In genomic region chr17:7011415-7011814, GRCh38 we compare ENCODE assay signal across 8 cellular contexts. TPM values are rescaled to one million over a fixed set of nuclear protein-coding genes. Genes with fewer than 3 reads are reported as not detected.
DNase-seq lines count a peak whose midpoint lies in the region; ATAC-seq, FAIRE-seq and TF ChIP-seq lines count a peak whose summit lies in the region.

No MANE protein-coding gene starts in this region.

- H3K27ac Mint-ChIP-seq in activated naive CD4-positive, alpha-beta T cell treated with anti-CD3 and anti-CD28 coated beads for 36 hours = peak overlapping the region; percentile 100

- in situ Hi-C loops in GM12878 (cut with MboI) (loop anchor here (5.0 kb wide), 1 partner anchor 359 kb away; the partner anchor contains the start of genes C17orf100 and MED31), GM13977 (cut with MboI; ENCODE audit: low pct_unique_long_range_greater_than_20kb, low sequenced_read_pairs, unreplicated experiment) (no loop called here)

- H3K9ac ChIP-seq in GM12878 (ENCODE audit: control insufficient read depth, insufficient read depth, low read length) = peak overlapping the region; percentile 96

- intact Hi-C loops in activated naive CD4-positive, alpha-beta T cell treated with anti-CD3 and anti-CD28 coated beads for 36 hours (cut with micrococcal nuclease) = loop anchor here (5.0 kb wide), 2 partner anchors 569 to 1371 kb away; partner anchors contain the start of genes PIMREG and RPL26
- intact Hi-C loops in GM12878 (cut with micrococcal nuclease; ENCODE audit: unreplicated experiment) = loop anchor here (10.0 kb wide), 1 partner anchor 257 kb away; the partner anchor contains the start of gene XAF1
- intact Hi-C loops in lower lobe of right lung (cut with DNase I) = no loop called here

- RAD21 ChIA-PET in GM12878 (lab: Charles Lee; ENCODE audit: unreplicated experiment) = interaction anchor here (2.2 kb wide), 1 partner anchor 10 kb away, joined by 10 read pairs; no protein-coding TSS in a partner anchor

- no peaks in the 10 kb centered on the region; a peak in 1 of 4 replicates for H3K36me3 ChIP-seq in GM12878 (ENCODE audit: control insufficient read depth in 2 of 2, insufficient read depth in 2 of 2, low read length in 1 of 2)
- H3K36me3 ChIP-seq in lower lobe of right lung = peaks cover 17% of the 10 kb centered on the region
- H3K36me3 ChIP-seq in tibial nerve = peaks cover 0 to 32% (median 0%) of the 10 kb centered on the region in 3 donors

- H4K20me1 ChIP-seq in GM12878 (ENCODE audit: control insufficient read depth, insufficient read depth) = no peaks in the 10 kb centered on the region

- SMC1A ChIA-PET in GM12878 (lab: Charles Lee; ENCODE audit: uncharacterized antibody, unreplicated experiment) = interaction anchor here (4.0 kb wide), 1 partner anchor 10 kb away, joined by 15 read pairs; no protein-coding TSS in a partner anchor

- FAIRE-seq in GM12878 (lab: Jason Lieb, UNC) = no peak

- H3K4me1 ChIP-seq in GM12878 (ENCODE audit: control insufficient read depth, insufficient read depth, low read length) = peaks cover 17% of the 10 kb centered on the region
- H3K4me1 ChIP-seq in lower lobe of right lung = peaks cover 42% of the 10 kb centered on the region
- H3K4me1 ChIP-seq in tibial nerve = peaks cover 0 to 56% (median 39%) of the 10 kb centered on the region in 4 donors

- H3K27me3 ChIP-seq in GM12878 (replicated peaks in 1 of 2; ENCODE audit: control insufficient read depth in 2 of 2, insufficient read depth in 2 of 2, low read length in 1 of 2) (no peaks in the 10 kb centered on the region), lower lobe of right lung (ENCODE audit: low read depth) (no peaks in the 10 kb centered on the region), tibial nerve (no peaks in the 10 kb centered on the region)

- no peak for TF ChIP-seq POLR2A in GM12878 (IDR thresholded peaks at IDR 0.05; ENCODE audit: low read depth, low read length)
- no peak for TF ChIP-seq POLR2A in tibial nerve (IDR thresholded peaks at IDR 0.05)

- H3K4me3 Mint-ChIP-seq in activated naive CD4-positive, alpha-beta T cell treated with anti-CD3 and anti-CD28 coated beads for 36 hours = peak overlapping the region; percentile 93

- no peak for DNase-seq in activated naive CD4-positive, alpha-beta T cell treated with anti-CD3 and anti-CD28 coated beads for 36 hours
- no peak for DNase-seq in activated naive CD4-positive, alpha-beta T cell (lab: John Stamatoyannopoulos, UW)
- DNase-seq in GM12878 (ENCODE audit: low read depth, low spot score) (no peak), lower lobe of right lung (no peak), tibial nerve (ENCODE audit: low spot score in 2 of 2) (no peak), GM13977 (ENCODE audit: low spot score) (no peak), medulla oblongata (ENCODE audit: extremely low spot score) (no peak)

- no peaks in the 10 kb centered on the region for H3K27me3 Mint-ChIP-seq in activated naive CD4-positive, alpha-beta T cell treated with anti-CD3 and anti-CD28 coated beads for 36 hours (ENCODE audit: low read depth)

- H3K4me2 ChIP-seq in GM12878 (ENCODE audit: control insufficient read depth, insufficient read depth) = peak overlapping the region; percentile 75

- whole genome bisulfite sequencing in GM12878 (ENCODE audit: insufficient coverage, insufficient replicate concordance, low lambda C conversion rate, missing lambda C conversion rate) = 36% methylated on average over 12 of the region's 14 CpGs
- WGBS in tibial nerve, 2 donors = 54 to 57% methylated on average over 14 of the region's 14 CpGs

- H3K9me3 Mint-ChIP-seq in activated naive CD4-positive, alpha-beta T cell treated with anti-CD3 and anti-CD28 coated beads for 36 hours = no peaks in the 10 kb centered on the region

- peak overlapping the region; percentile 100 for H3K4me3 ChIP-seq in GM12878
- H3K4me3 ChIP-seq in lower lobe of right lung = peak overlapping the region; percentile 72
- H3K4me3 ChIP-seq in tibial nerve = peak overlapping the region; percentile 71 to 98 (median 90)

- peaks cover 62% of the 10 kb centered on the region for H3K79me2 ChIP-seq in GM12878 (ENCODE audit: control insufficient read depth, insufficient read depth, low read length)

- CTCF ChIA-PET in activated naive CD4-positive, alpha-beta T cell treated with anti-CD3 and anti-CD28 coated beads for 36 hours (lab: Charles Lee) = interaction anchor here (1.3 kb wide), 1 partner anchor 16 kb away, joined by 3 read pairs; no protein-coding TSS in a partner anchor
- CTCF ChIA-PET in GM12878 (lab: Yijun Ruan, JAX) = interaction anchor here (1.6 to 15.9 kb wide), 4 partner anchors 7 to 168 kb away, joined by 4 to 237 read pairs (median 88); a partner anchor contains a TSS

- no peak overlapping the region for H2AFZ ChIP-seq in GM12878 (ENCODE audit: control insufficient read depth, low read depth, low read length)

- TF ChIP-seq EP300 in GM12878 (IDR thresholded peaks at IDR 0.05; ENCODE audit: borderline replicate concordance in 1 of 2, control insufficient read depth in 1 of 2, low read depth in 2 of 2, low read length in 2 of 2) (no peak), tibial nerve (IDR thresholded peaks at IDR 0.05) (no peak)

- H3K4me1 Mint-ChIP-seq in activated naive CD4-positive, alpha-beta T cell treated with anti-CD3 and anti-CD28 coated beads for 36 hours (ENCODE audit: low read depth) = peaks cover 43% of the 10 kb centered on the region

- POLR2A ChIA-PET in GM12878 (lab: Charles Lee) = interaction anchor here (2.4 kb wide), 1 partner anchor 24 kb away, joined by 16 read pairs; the partner anchor contains the start of gene SLC16A13

- no peak for ATAC-seq in GM12878
- no peak for ATAC-seq in lower lobe of right lung
- ATAC-seq in HG02571 (IDR thresholded peaks at IDR 0.05; ENCODE audit: unreplicated experiment) = no peak

- BruUV-seq in GM12878 (replicated peaks; lab: Mats Ljungman, UMichigan) = no TSS peak

- H3K27ac ChIP-seq in GM12878 (ENCODE audit: control insufficient read depth, insufficient read depth) = peak overlapping the region; percentile 100; the same call in 1 of the 2 replicates
- peak overlapping the region; percentile 97 for H3K27ac ChIP-seq in lower lobe of right lung
- H3K27ac ChIP-seq in tibial nerve = peak overlapping the region in 3 of 4 donors; percentile 95 to 98 (median 98)

- TF ChIP-seq RAD21 in GM12878 (IDR thresholded peaks at IDR 0.05; ENCODE audit: insufficient read depth, low read depth, low read length) = no peak

- peaks cover 32% of the 10 kb centered on the region for H3K36me3 Mint-ChIP-seq in activated naive CD4-positive, alpha-beta T cell treated with anti-CD3 and anti-CD28 coated beads for 36 hours (ENCODE audit: low read depth)

- TF ChIP-seq CTCF in GM12878 (IDR thresholded peaks at IDR 0.05 in 2 of 3, conservative IDR thresholded peaks at IDR 0.05 in 1 of 3; ENCODE audit: control insufficient read depth in 2 of 3, extremely low read depth in 1 of 3, insufficient read depth in 1 of 3, low read depth in 3 of 3, low read length in 3 of 3) (no peak), lower lobe of right lung (IDR thresholded peaks at IDR 0.05) (no peak), tibial nerve (IDR thresholded peaks at IDR 0.05) (no peak), GM13977 (IDR thresholded peaks at IDR 0.05; ENCODE audit: extremely low read depth, insufficient read depth, missing control alignments) (no peak)

- H3K9me3 ChIP-seq in GM12878 (replicated peaks; ENCODE audit: control insufficient read depth, insufficient read depth, low read length) (no peaks in the 10 kb centered on the region), lower lobe of right lung (no peaks in the 10 kb centered on the region), tibial nerve (no peaks in the 10 kb centered on the region)

RNA-seq across cellular contexts. Expression of gene RNASEK, which starts 1.0 kb away (rescaled TPM):
- 100 to 1,000 TPM; 120 to 130 TPM for total RNA-seq in activated naive CD4-positive, alpha-beta T cell treated with anti-CD3 and anti-CD28 coated beads for 36 hours
- total RNA-seq in GM12878 (2013; cell fraction: nucleolus; rRNA removed) = 33.2 and 42.6 TPM in 2 replicates
- total RNA-seq in GM12878 (2014; rRNA removed) (247 and 253 TPM in 2 replicates), GM12878 (2014; rRNA removed; fragmentation: Illumina TruSeq; extraction: Trizol) (96.6 and 106 TPM in 2 replicates), GM12878 (2021) (171 and 175 TPM in 2 replicates), lower lobe of right lung (300 TPM), tibial nerve (10 to 100 TPM; 17.8 to 83.4 (median 54.6) TPM)
- polyA plus RNA-seq in GM12878 (2011; ENCODE audit: low read depth) = 208 TPM
- polyA plus RNA-seq in GM12878 (2011; rRNA removed) (54.4 and 97.4 TPM in 2 replicates), GM12878 (2014; fragmentation: Illumina TruSeq; extraction: Trizol) (87.0 and 218 TPM in 2 replicates), GM12878 (2014; fragmentation: Nextera tagmentation; extraction: Ambion mirVana) (100 to 1,000 TPM; 108 to 150 TPM), GM12878 (2014; rRNA removed) (202 and 223 TPM in 2 replicates), GM12878 (2016; fragmentation: Nextera tagmentation; extraction: Ambion mirVana) (100 to 1,000 TPM; 342 to 345 TPM)
- 148 and 167 TPM in 2 replicates for polyA plus RNA-seq in GM12878 (2011; cell fraction: cytosol; rRNA removed)
- polyA plus RNA-seq in GM12878 (2011; cell fraction: nucleus; rRNA removed) = 104 and 128 TPM in 2 replicates
- polyA plus RNA-seq in GM12878 (2012) = 332 and 422 TPM in 2 replicates
- polyA minus RNA-seq in GM12878 (2011; rRNA and poly(A)+ RNA removed) = 43.1 and 73.6 TPM in 2 replicates
- 77.8 and 83.1 TPM in 2 replicates for polyA minus RNA-seq in GM12878 (2011; cell fraction: cytosol; rRNA and poly(A)+ RNA removed)
- 29.1 and 37.7 TPM in 2 replicates for polyA minus RNA-seq in GM12878 (2011; cell fraction: nucleus; rRNA and poly(A)+ RNA removed)

RNA-seq across cellular contexts. Expression of gene BCL6B, which starts 11.4 kb away (rescaled TPM):
- under 1 TPM; 0.62 to 0.74 TPM for total RNA-seq in activated naive CD4-positive, alpha-beta T cell treated with anti-CD3 and anti-CD28 coated beads for 36 hours
- total RNA-seq in GM12878 (2013; cell fraction: nucleolus; rRNA removed) = 1.1 and 2.2 TPM in 2 replicates
- total RNA-seq in GM12878 (2014; rRNA removed) (0.06 and 0.22 TPM in 2 replicates), GM12878 (2014; rRNA removed; fragmentation: Illumina TruSeq; extraction: Trizol) (0.09 and 0.18 TPM in 2 replicates), GM12878 (2021) (0.56 and 0.85 TPM in 2 replicates), lower lobe of right lung (13.4 TPM), tibial nerve (1 to 10 TPM; 1.9 to 8.1 (median 3.2) TPM)
- polyA plus RNA-seq in GM12878 (2011; ENCODE audit: low read depth) = 0.18 TPM
- polyA plus RNA-seq in GM12878 (2011; rRNA removed) (0.10 and 0.12 TPM in 2 replicates), GM12878 (2014; fragmentation: Illumina TruSeq; extraction: Trizol) (0.05 and 0.15 TPM in 2 replicates), GM12878 (2014; fragmentation: Nextera tagmentation; extraction: Ambion mirVana) (under 1 TPM; 0.09 to 0.11 TPM), GM12878 (2014; rRNA removed) (0.08 and 0.14 TPM in 2 replicates), GM12878 (2016; fragmentation: Nextera tagmentation; extraction: Ambion mirVana) (under 1 TPM in 1 of 2 experiments, not detected in 1; 0.32 TPM)
- polyA plus RNA-seq in GM12878 (2011; cell fraction: cytosol; rRNA removed) = 0.15 and 0.27 TPM in 2 replicates
- 0.66 and 0.73 TPM in 2 replicates for polyA plus RNA-seq in GM12878 (2011; cell fraction: nucleus; rRNA removed)
- polyA plus RNA-seq in GM12878 (2012) = 0.13 and 0.20 TPM in 2 replicates
- polyA minus RNA-seq in GM12878 (2011; rRNA and poly(A)+ RNA removed) = 0.26 and 0.29 TPM in 2 replicates
- 2.1 TPM in 1 of 2 replicates, not detected in the other for polyA minus RNA-seq in GM12878 (2011; cell fraction: cytosol; rRNA and poly(A)+ RNA removed)
- polyA minus RNA-seq in GM12878 (2011; cell fraction: nucleus; rRNA and poly(A)+ RNA removed) = 0.85 TPM in 1 of 2 replicates, not detected in the other

RNA-seq across cellular contexts. Expression of gene ALOX12, which starts 15.6 kb away (rescaled TPM):
- total RNA-seq in activated naive CD4-positive, alpha-beta T cell treated with anti-CD3 and anti-CD28 coated beads for 36 hours = not detected
- not detected in 2 replicates for total RNA-seq in GM12878 (2013; cell fraction: nucleolus; rRNA removed)
- not detected in 2 replicates for total RNA-seq in GM12878 (2014; rRNA removed)
- not detected in 2 replicates for total RNA-seq in GM12878 (2014; rRNA removed; fragmentation: Illumina TruSeq; extraction: Trizol)
- not detected in 2 replicates for total RNA-seq in GM12878 (2021)
- not detected for polyA plus RNA-seq in GM12878 (2011; ENCODE audit: low read depth)
- polyA plus RNA-seq in GM12878 (2011; rRNA removed) = not detected in 2 replicates
- not detected in 2 replicates for polyA plus RNA-seq in GM12878 (2011; cell fraction: cytosol; rRNA removed)
- polyA plus RNA-seq in GM12878 (2011; cell fraction: nucleus; rRNA removed) = 0.04 TPM in 1 of 2 replicates, not detected in the other
- polyA plus RNA-seq in GM12878 (2012) = 0.60 and 0.83 TPM in 2 replicates
- not detected in 2 replicates for polyA plus RNA-seq in GM12878 (2014; fragmentation: Illumina TruSeq; extraction: Trizol)
- polyA plus RNA-seq in GM12878 (2014; fragmentation: Nextera tagmentation; extraction: Ambion mirVana) = under 1 TPM; 0.23 to 0.51 TPM
- polyA plus RNA-seq in GM12878 (2014; rRNA removed) = not detected in 2 replicates
- polyA plus RNA-seq in GM12878 (2016; fragmentation: Nextera tagmentation; extraction: Ambion mirVana) = under 1 TPM; 0.64 to 0.82 TPM
- polyA minus RNA-seq in GM12878 (2011; rRNA and poly(A)+ RNA removed) = not detected in 2 replicates
- not detected in 2 replicates for polyA minus RNA-seq in GM12878 (2011; cell fraction: cytosol; rRNA and poly(A)+ RNA removed)
- not detected in 2 replicates for polyA minus RNA-seq in GM12878 (2011; cell fraction: nucleus; rRNA and poly(A)+ RNA removed)
- total RNA-seq in lower lobe of right lung = 0.86 TPM
- not detected for total RNA-seq in tibial nerve

RNA-seq across cellular contexts. Expression of gene SLC16A13, which starts 24.4 kb away (rescaled TPM):
- 1 to 10 TPM; 4.1 to 5.3 TPM for total RNA-seq in activated naive CD4-positive, alpha-beta T cell treated with anti-CD3 and anti-CD28 coated beads for 36 hours
- 3.6 and 4.1 TPM in 2 replicates for total RNA-seq in GM12878 (2013; cell fraction: nucleolus; rRNA removed)
- total RNA-seq in GM12878 (2014; rRNA removed) (2.6 and 2.7 TPM in 2 replicates), GM12878 (2014; rRNA removed; fragmentation: Illumina TruSeq; extraction: Trizol) (2.1 and 2.3 TPM in 2 replicates), GM12878 (2021) (11.9 and 12.1 TPM in 2 replicates), lower lobe of right lung (9.9 TPM), tibial nerve (1 to 10 TPM in 2 of 4 donors, under 1 TPM in 2; 0.22 to 1.8 (median 1.1) TPM)
- 2.4 TPM for polyA plus RNA-seq in GM12878 (2011; ENCODE audit: low read depth)
- polyA plus RNA-seq in GM12878 (2011; rRNA removed) (0.81 and 1.7 TPM in 2 replicates), GM12878 (2014; fragmentation: Illumina TruSeq; extraction: Trizol) (2.9 and 4.0 TPM in 2 replicates), GM12878 (2014; fragmentation: Nextera tagmentation; extraction: Ambion mirVana) (under 1 TPM; 0.34 to 0.46 TPM), GM12878 (2014; rRNA removed) (5.6 TPM in 2 replicates), GM12878 (2016; fragmentation: Nextera tagmentation; extraction: Ambion mirVana) (1 to 10 TPM; 5.9 to 6.8 TPM)
- 2.1 and 2.3 TPM in 2 replicates for polyA plus RNA-seq in GM12878 (2011; cell fraction: cytosol; rRNA removed)
- polyA plus RNA-seq in GM12878 (2011; cell fraction: nucleus; rRNA removed) = 5.8 and 6.6 TPM in 2 replicates
- polyA plus RNA-seq in GM12878 (2012) = 4.4 and 5.2 TPM in 2 replicates
- polyA minus RNA-seq in GM12878 (2011; rRNA and poly(A)+ RNA removed) = 3.7 and 5.4 TPM in 2 replicates
- polyA minus RNA-seq in GM12878 (2011; cell fraction: cytosol; rRNA and poly(A)+ RNA removed) = 0.83 and 3.5 TPM in 2 replicates
- 5.6 and 9.0 TPM in 2 replicates for polyA minus RNA-seq in GM12878 (2011; cell fraction: nucleus; rRNA and poly(A)+ RNA removed)

RNA-seq across cellular contexts. Expression of gene SLC16A11, which starts 32.5 kb away (rescaled TPM):
- under 1 TPM; 0.30 to 0.64 TPM for total RNA-seq in activated naive CD4-positive, alpha-beta T cell treated with anti-CD3 and anti-CD28 coated beads for 36 hours
- total RNA-seq in GM12878 (2013; cell fraction: nucleolus; rRNA removed) = 3.5 and 3.7 TPM in 2 replicates
- 1.1 and 1.8 TPM in 2 replicates for total RNA-seq in GM12878 (2014; rRNA removed)
- 0.28 and 0.72 TPM in 2 replicates for total RNA-seq in GM12878 (2014; rRNA removed; fragmentation: Illumina TruSeq; extraction: Trizol)
- 2.0 and 2.7 TPM in 2 replicates for total RNA-seq in GM12878 (2021)
- polyA plus RNA-seq in GM12878 (2011; ENCODE audit: low read depth) = 0.18 TPM
- polyA plus RNA-seq in GM12878 (2011; rRNA removed) = 0.11 TPM in 1 of 2 replicates, not detected in the other
- polyA plus RNA-seq in GM12878 (2011; cell fraction: cytosol; rRNA removed) = 0.13 and 0.15 TPM in 2 replicates
- polyA plus RNA-seq in GM12878 (2011; cell fraction: nucleus; rRNA removed) = 1.1 TPM in 2 replicates
- polyA plus RNA-seq in GM12878 (2012) = 1.2 TPM in 2 replicates
- polyA plus RNA-seq in GM12878 (2014; fragmentation: Illumina TruSeq; extraction: Trizol) = 0.15 TPM in 1 of 2 replicates, not detected in the other
- under 1 TPM; 0.24 to 0.35 TPM for polyA plus RNA-seq in GM12878 (2014; fragmentation: Nextera tagmentation; extraction: Ambion mirVana)
- 1.5 and 1.6 TPM in 2 replicates for polyA plus RNA-seq in GM12878 (2014; rRNA removed)
- polyA plus RNA-seq in GM12878 (2016; fragmentation: Nextera tagmentation; extraction: Ambion mirVana) = 1 to 10 TPM in 1 of 2 experiments, under 1 TPM in 1; 0.97 to 1.1 TPM
- not detected in 2 replicates for polyA minus RNA-seq in GM12878 (2011; rRNA and poly(A)+ RNA removed)
- not detected in 2 replicates for polyA minus RNA-seq in GM12878 (2011; cell fraction: cytosol; rRNA and poly(A)+ RNA removed)
- 0.24 and 1.2 TPM in 2 replicates for polyA minus RNA-seq in GM12878 (2011; cell fraction: nucleus; rRNA and poly(A)+ RNA removed)
- total RNA-seq in lower lobe of right lung = 7.7 TPM
- total RNA-seq in tibial nerve = under 1 TPM in 1 of 4 donors, not detected in 3; 0.78 TPM
